Comparison of ENCODE assay signal across 1 cellular context in the genomic region with DNA sequence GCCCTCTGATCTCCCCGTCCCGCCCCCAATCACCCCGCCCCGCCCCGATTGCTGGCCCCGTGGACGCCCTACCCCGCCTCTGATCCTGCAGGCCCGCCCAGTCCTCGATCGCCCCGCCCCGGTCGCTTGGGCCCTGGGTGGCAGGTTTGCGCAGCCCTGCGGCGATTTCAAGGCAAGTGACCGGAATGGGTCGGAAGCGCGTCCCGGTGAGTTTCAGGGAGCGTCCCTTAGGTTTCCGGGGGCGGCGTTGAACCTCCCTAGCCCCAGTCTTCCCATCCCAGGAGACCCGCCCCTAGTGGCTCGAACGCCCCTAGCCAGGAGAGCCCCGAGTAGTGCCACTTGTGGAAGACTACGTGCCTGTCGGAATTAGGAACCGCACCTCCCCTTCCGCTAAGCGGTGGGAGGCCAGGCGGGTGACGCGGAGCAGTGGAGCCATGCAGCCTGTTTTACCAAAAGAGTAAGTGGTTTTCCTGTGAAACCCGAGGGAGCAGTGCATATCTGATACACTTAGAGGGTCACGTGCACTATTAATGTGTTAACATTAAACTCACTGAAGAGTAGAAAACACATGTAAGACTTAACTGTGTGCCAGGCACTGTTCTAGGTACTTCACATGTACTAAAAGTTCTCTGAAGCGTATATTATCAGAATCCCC.
TF ChIP-seq lines count a peak whose summit lies in the region.

No MANE protein-coding gene starts in this region.

TF ChIP-seq in H1, 55 proteins besides CTCF, POLR2A, EP300 and RAD21:
- TF ChIP-seq SP2 (IDR thresholded peaks at IDR 0.05; ENCODE audit: low read length), result no peak
- no peak for TF ChIP-seq GABPA (IDR thresholded peaks at IDR 0.05; ENCODE audit: borderline replicate concordance, insufficient read depth, low read length)
- no peak for TF ChIP-seq JUND (IDR thresholded peaks at IDR 0.05; ENCODE audit: low read length)
- no peak for TF ChIP-seq TAF7 (optimal IDR thresholded peaks at IDR 0.05; ENCODE audit: borderline replicate concordance, low read depth, low read length)
- TF ChIP-seq BRCA1 (IDR thresholded peaks at IDR 0.05; ENCODE audit: low read depth, low read length), result no peak
- no peak for TF ChIP-seq CHD1 (IDR thresholded peaks at IDR 0.05; ENCODE audit: low read depth, low read length)
- TF ChIP-seq, protein P1, sequence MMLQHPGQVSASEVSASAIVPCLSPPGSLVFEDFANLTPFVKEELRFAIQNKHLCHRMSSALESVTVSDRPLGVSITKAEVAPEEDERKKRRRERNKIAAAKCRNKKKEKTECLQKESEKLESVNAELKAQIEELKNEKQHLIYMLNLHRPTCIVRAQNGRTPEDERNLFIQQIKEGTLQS (IDR thresholded peaks at IDR 0.05; ENCODE audit: insufficient read depth, low read depth, low read length), result no peak
- TF ChIP-seq, protein P2, sequence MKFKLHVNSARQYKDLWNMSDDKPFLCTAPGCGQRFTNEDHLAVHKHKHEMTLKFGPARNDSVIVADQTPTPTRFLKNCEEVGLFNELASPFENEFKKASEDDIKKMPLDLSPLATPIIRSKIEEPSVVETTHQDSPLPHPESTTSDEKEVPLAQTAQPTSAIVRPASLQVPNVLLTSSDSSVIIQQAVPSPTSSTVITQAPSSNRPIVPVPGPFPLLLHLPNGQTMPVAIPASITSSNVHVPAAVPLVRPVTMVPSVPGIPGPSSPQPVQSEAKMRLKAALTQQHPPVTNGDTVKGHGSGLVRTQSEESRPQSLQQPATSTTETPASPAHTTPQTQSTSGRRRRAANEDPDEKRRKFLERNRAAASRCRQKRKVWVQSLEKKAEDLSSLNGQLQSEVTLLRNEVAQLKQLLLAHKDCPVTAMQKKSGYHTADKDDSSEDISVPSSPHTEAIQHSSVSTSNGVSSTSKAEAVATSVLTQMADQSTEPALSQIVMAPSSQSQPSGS (IDR thresholded peaks at IDR 0.05; ENCODE audit: low read length), result no peak
- peak; percentile 54 for TF ChIP-seq KDM4A (IDR thresholded peaks at IDR 0.05; ENCODE audit: low read depth, low read length, severe bottlenecking)
- no peak for TF ChIP-seq CBX5 (IDR thresholded peaks at IDR 0.05; ENCODE audit: low read depth, low read length)
- TF ChIP-seq RFX5 (IDR thresholded peaks at IDR 0.05; ENCODE audit: borderline replicate concordance, low read depth, low read length), result no peak
- peak; percentile 49; the same call in 1 of the 2 replicates for TF ChIP-seq EGR1 (IDR thresholded peaks at IDR 0.05; ENCODE audit: borderline replicate concordance, low read depth, low read length)
- no peak for TF ChIP-seq CTBP2 (IDR thresholded peaks at IDR 0.05; ENCODE audit: borderline replicate concordance, insufficient read depth, insufficient read length, low read length)
- TF ChIP-seq RBBP5 (IDR thresholded peaks at IDR 0.05; ENCODE audit: borderline replicate concordance, low read depth, low read length), result no peak
- TF ChIP-seq NANOG (IDR thresholded peaks at IDR 0.05; ENCODE audit: insufficient read depth, low read depth, low read length, poor library complexity, severe bottlenecking), result no peak
- no peak for TF ChIP-seq SAP30 (IDR thresholded peaks at IDR 0.05; ENCODE audit: insufficient read depth, insufficient replicate concordance, low read length)
- TF ChIP-seq HDAC2 (IDR thresholded peaks at IDR 0.05; ENCODE audit: borderline replicate concordance in 1 of 2, low read depth in 2 of 2, low read length in 2 of 2), result 0 out of 4 replicates have a peak, but pooled peaks of 1 of the 2 experiments have one; percentile 13
- no peak for TF ChIP-seq POU5F1 (IDR thresholded peaks at IDR 0.05; ENCODE audit: low read depth, low read length)
